Comparison of ENCODE assay signal across 18 cellular contexts in genomic region chr12:91384391-91384790, GRCh38.
"Had no signal": no experiment of that assay in that cellular context is flagged by ENCODE, and none has a peak within 500 bp of the region (broad histone marks: within the 10 kb centered on the region; RNA-seq: fewer than 3 reads in every experiment).

No MANE protein-coding gene starts in this region.

- H3K36me3 ChIP-seq: colonic mucosa, heart left ventricle, prostate gland, right lobe of liver, suprapubic skin, tibial artery, upper lobe of left lung, uterus had no signal

- H3K4me3 ChIP-seq: colonic mucosa, heart left ventricle, prostate gland, right lobe of liver, suprapubic skin, tibial artery, upper lobe of left lung, uterus had no signal

- DNase-seq: colonic mucosa; effector CD4-positive, alpha-beta T cell; endodermal cell; heart left ventricle; hippocampal formation; left colon; mammary epithelial cell; naive thymus-derived CD4-positive, alpha-beta T cell; right lobe of liver; stimulated activated CD4-positive, alpha-beta T cell treated with anti-CD3 and anti-CD28 coated beads, Interleukin-4, amount 100 ng/mL, for 1 hour; stimulated activated CD8-positive, alpha-beta memory T cell treated with anti-CD3 and anti-CD28 coated beads, Interleukin-4, amount 100 ng/mL, for 48 hours; stimulated activated naive CD8-positive, alpha-beta T cell treated with anti-CD3 and anti-CD28 coated beads, Interleukin-15, Interleukin-2, amounts not matched to agents 100 U/mL and 50 U/mL, for 24 hours; tibial artery; upper lobe of left lung; uterus had no signal

- H3K27ac ChIP-seq: colonic mucosa, heart left ventricle, prostate gland, right lobe of liver, suprapubic skin, tibial artery, upper lobe of left lung had no signal

- H3K4me1 ChIP-seq: colonic mucosa, uterus had no signal

- ATAC-seq: heart left ventricle; left colon; naive thymus-derived CD4-positive, alpha-beta T cell; stimulated activated effector memory CD8-positive, alpha-beta T cell treated with anti-CD3 and anti-CD28 coated beads, Interleukin-12 subunit alpha, Interleukin-12 subunit beta, amount 100 ng/mL, for 72 hours; stimulated activated naive CD8-positive, alpha-beta T cell treated with anti-CD3 and anti-CD28 coated beads, Interleukin-15, Interleukin-2, amounts not matched to agents 100 U/mL and 50 U/mL, for 24 hours had no signal

- H3K9me3 ChIP-seq: colonic mucosa, heart left ventricle, prostate gland, right lobe of liver, suprapubic skin, tibial artery, upper lobe of left lung, uterus had no signal

- H3K27me3 ChIP-seq: colonic mucosa, heart left ventricle, right lobe of liver, suprapubic skin, tibial artery, upper lobe of left lung, uterus had no signal
